In genomic region chr6:11900662-11901598, GRCh38 we compare ENCODE assay signal across 16 cellular contexts.
DNase-seq lines count a peak whose midpoint lies in the region; ATAC-seq and TF ChIP-seq lines count a peak whose summit lies in the region.
"Had no signal": no experiment of that assay in that cellular context is flagged by ENCODE, and none has a peak within 500 bp of the region (broad histone marks: within the 10 kb centered on the region; RNA-seq: fewer than 3 reads in every experiment).

No MANE protein-coding gene starts in this region.

- H3K4me3 ChIP-seq in endodermal cell (ENCODE audit: low read length) (peak overlapping the region; percentile 52), smooth muscle cell (peak overlapping the region; percentile 12)
- H3K4me3 ChIP-seq: Peyer's patch had no signal

- TF ChIP-seq CTCF in endodermal cell (conservative IDR thresholded peaks at IDR 0.05) (no peak), smooth muscle cell (IDR thresholded peaks at IDR 0.05; ENCODE audit: borderline replicate concordance, insufficient read depth, poor library complexity, severe bottlenecking) (no peak)

- no peak overlapping the region for H3K27ac ChIP-seq in endodermal cell (ENCODE audit: low read depth, low read length)
- no peak overlapping the region for H3K27ac ChIP-seq in smooth muscle cell (ENCODE audit: low read depth)
- H3K27ac ChIP-seq: Peyer's patch, upper lobe of left lung had no signal

- H3K79me2 ChIP-seq in smooth muscle cell (ENCODE audit: low read depth), result no peaks in the 10 kb centered on the region

- intact Hi-C loops in activated naive CD4-positive, alpha-beta T cell treated with anti-CD3 and anti-CD28 coated beads for 36 hours (cut with micrococcal nuclease), result loop anchor here (1.0 to 5.0 kb wide), 3 partner anchors 108 to 189 kb away; no protein-coding TSS in a partner anchor

- H3K36me3 ChIP-seq in endodermal cell (ENCODE audit: control insufficient read depth, insufficient read depth, low read length), result no peaks in the 10 kb centered on the region
- H3K36me3 ChIP-seq in smooth muscle cell (ENCODE audit: low read depth), result no peaks in the 10 kb centered on the region
- H3K36me3 ChIP-seq: Peyer's patch, upper lobe of left lung had no signal

- peak overlapping the region; percentile 69 for H3K4me2 ChIP-seq in smooth muscle cell

- H2AFZ ChIP-seq in smooth muscle cell (ENCODE audit: low read depth), result peak overlapping the region; percentile 61

- ATAC-seq in HG02973 (IDR thresholded peaks at IDR 0.05; ENCODE audit: unreplicated experiment), result no peak

- H3K36me3 Mint-ChIP-seq in activated naive CD4-positive, alpha-beta T cell treated with anti-CD3 and anti-CD28 coated beads for 36 hours (ENCODE audit: low read depth), result no peaks in the 10 kb centered on the region
- H3K36me3 Mint-ChIP-seq in T-helper 1 cell treated with Interleukin-12 subunit alpha and Interleukin-12 subunit beta and Interleukin-4 antibody, amounts not matched to agents 30 μg/mL and 1 μg/mL, for 36 hours (ENCODE audit: low read depth), result no peaks in the 10 kb centered on the region
- H3K36me3 Mint-ChIP-seq in endodermal cell (ENCODE audit: low read depth), result no peaks in the 10 kb centered on the region
- H3K36me3 Mint-ChIP-seq: immature natural killer cell had no signal

- H3K4me1 Mint-ChIP-seq in activated naive CD4-positive, alpha-beta T cell treated with anti-CD3 and anti-CD28 coated beads for 36 hours (ENCODE audit: low read depth), result peaks cover 20% of the 10 kb centered on the region
- H3K4me1 Mint-ChIP-seq in T-helper 1 cell treated with Interleukin-12 subunit alpha and Interleukin-12 subunit beta and Interleukin-4 antibody, amounts not matched to agents 30 μg/mL and 1 μg/mL, for 36 hours (ENCODE audit: low read depth), result peaks cover 17% of the 10 kb centered on the region
- H3K4me1 Mint-ChIP-seq in endodermal cell, result peaks cover 16% of the 10 kb centered on the region

- H3K27ac Mint-ChIP-seq in activated naive CD4-positive, alpha-beta T cell treated with anti-CD3 and anti-CD28 coated beads for 36 hours, result no peak overlapping the region
- no peak overlapping the region for H3K27ac Mint-ChIP-seq in T-helper 1 cell treated with Interleukin-12 subunit alpha and Interleukin-12 subunit beta and Interleukin-4 antibody, amounts not matched to agents 30 μg/mL and 1 μg/mL, for 36 hours
- peak overlapping the region; percentile 81 for H3K27ac Mint-ChIP-seq in endodermal cell
- H3K27ac Mint-ChIP-seq: dendritic cell treated with granulocyte-macrophage colony-stimulating factor and Interleukin-4, amounts not matched to agents 40 ng/mL and 50 ng/mL, for 4 days; immature natural killer cell had no signal

- H3K4me1 ChIP-seq in endodermal cell (ENCODE audit: control insufficient read depth, insufficient read depth, low read length) (no peaks in the 10 kb centered on the region), smooth muscle cell (ENCODE audit: low read depth) (peaks cover 9% of the 10 kb centered on the region)
- H3K4me1 ChIP-seq: Peyer's patch, upper lobe of left lung had no signal

- WGBS in endodermal cell (ENCODE audit: insufficient coverage in 1 of 2, insufficient read length in 1 of 2), 2 experiments, result 43 to 55% methylated on average over 8 to 14 of the region's 14 CpGs
- WGBS in smooth muscle cell (ENCODE audit: low lambda C conversion rate), result 49% methylated on average over 14 of the region's 14 CpGs

- CTCF ChIA-PET in activated naive CD4-positive, alpha-beta T cell treated with anti-CD3 and anti-CD28 coated beads for 36 hours (lab: Charles Lee), result interaction anchor here (0.6 to 1.2 kb wide), 4 partner anchors 14 to 244 kb away, joined by 3 read pairs; no protein-coding TSS in a partner anchor

- H3F3A ChIP-seq in smooth muscle cell (ENCODE audit: low read depth), result no peaks in the 10 kb centered on the region

- H3K27me3 ChIP-seq in endodermal cell (ENCODE audit: control insufficient read depth, insufficient read depth, low read length, poor library complexity, severe bottlenecking) (no peaks in the 10 kb centered on the region), smooth muscle cell (ENCODE audit: low read depth) (no peaks in the 10 kb centered on the region)
- H3K27me3 ChIP-seq: Peyer's patch, upper lobe of left lung had no signal

- H3K9me3 ChIP-seq in endodermal cell (ENCODE audit: control insufficient read depth, low read length), result no peaks in the 10 kb centered on the region
- no peaks in the 10 kb centered on the region for H3K9me3 ChIP-seq in smooth muscle cell (replicated peaks; ENCODE audit: low read depth)
- H3K9me3 ChIP-seq: Peyer's patch, upper lobe of left lung had no signal

- no peak for DNase-seq in activated naive CD4-positive, alpha-beta T cell treated with anti-CD3 and anti-CD28 coated beads for 36 hours
- DNase-seq in activated naive CD4-positive, alpha-beta T cell treated with anti-CD3 and anti-CD28 coated beads, Interleukin-2, amount 50 U/mL, for 16 hours, result no peak
- peak; percentile 61 for DNase-seq in endodermal cell
- no peak for DNase-seq in smooth muscle cell (lab: John Stamatoyannopoulos, UW; ENCODE audit: unreplicated experiment)
- DNase-seq in anterior cingulate cortex (lab: John Stamatoyannopoulos, UW), result no peak
- no peak for DNase-seq in NCI-H1092 treated with DMSO at 0.1 percent for 48 hours (lab: John Stamatoyannopoulos, UW)
- DNase-seq: activated CD4-positive, alpha-beta T cell treated with anti-CD3 and anti-CD28 coated beads for 48 hours; immature natural killer cell; KG1; NCI-H1694; NCI-H510A treated with DMSO at 0.1 percent for 48 hours; Peyer's patch; upper lobe of left lung had no signal

- H3K9ac ChIP-seq in endodermal cell (ENCODE audit: extremely low read depth, low read length, poor library complexity, severe bottlenecking), result no peak overlapping the region
- H3K9ac ChIP-seq in smooth muscle cell (ENCODE audit: low read depth), result no peak overlapping the region

- H4K20me1 ChIP-seq in smooth muscle cell (ENCODE audit: low read depth), result no peaks in the 10 kb centered on the region

- no peaks in the 10 kb centered on the region for H3K27me3 Mint-ChIP-seq in activated naive CD4-positive, alpha-beta T cell treated with anti-CD3 and anti-CD28 coated beads for 36 hours (ENCODE audit: low read depth)
- peaks cover 11% of the 10 kb centered on the region for H3K27me3 Mint-ChIP-seq in T-helper 1 cell treated with Interleukin-12 subunit alpha and Interleukin-12 subunit beta and Interleukin-4 antibody, amounts not matched to agents 30 μg/mL and 1 μg/mL, for 36 hours (ENCODE audit: low read depth)
- no peaks in the 10 kb centered on the region for H3K27me3 Mint-ChIP-seq in endodermal cell (ENCODE audit: insufficient read depth)

- no peaks in the 10 kb centered on the region for H3K9me3 Mint-ChIP-seq in activated naive CD4-positive, alpha-beta T cell treated with anti-CD3 and anti-CD28 coated beads for 36 hours
- H3K9me3 Mint-ChIP-seq in T-helper 1 cell treated with Interleukin-12 subunit alpha and Interleukin-12 subunit beta and Interleukin-4 antibody, amounts not matched to agents 30 μg/mL and 1 μg/mL, for 36 hours, result no peaks in the 10 kb centered on the region
- no peaks in the 10 kb centered on the region for H3K9me3 Mint-ChIP-seq in endodermal cell
- H3K9me3 Mint-ChIP-seq: immature natural killer cell had no signal

- H3K4me3 Mint-ChIP-seq in activated naive CD4-positive, alpha-beta T cell treated with anti-CD3 and anti-CD28 coated beads for 36 hours, result peak overlapping the region; percentile 30
- H3K4me3 Mint-ChIP-seq in T-helper 1 cell treated with Interleukin-12 subunit alpha and Interleukin-12 subunit beta and Interleukin-4 antibody, amounts not matched to agents 30 μg/mL and 1 μg/mL, for 36 hours, result peak overlapping the region; percentile 2
- H3K4me3 Mint-ChIP-seq in endodermal cell, result peak overlapping the region; percentile 39
- H3K4me3 Mint-ChIP-seq: dendritic cell treated with granulocyte-macrophage colony-stimulating factor and Interleukin-4, amounts not matched to agents 40 ng/mL and 50 ng/mL, for 4 days; immature natural killer cell had no signal
